15 cellular contexts compared by ENCODE assay signal in the genomic region with DNA sequence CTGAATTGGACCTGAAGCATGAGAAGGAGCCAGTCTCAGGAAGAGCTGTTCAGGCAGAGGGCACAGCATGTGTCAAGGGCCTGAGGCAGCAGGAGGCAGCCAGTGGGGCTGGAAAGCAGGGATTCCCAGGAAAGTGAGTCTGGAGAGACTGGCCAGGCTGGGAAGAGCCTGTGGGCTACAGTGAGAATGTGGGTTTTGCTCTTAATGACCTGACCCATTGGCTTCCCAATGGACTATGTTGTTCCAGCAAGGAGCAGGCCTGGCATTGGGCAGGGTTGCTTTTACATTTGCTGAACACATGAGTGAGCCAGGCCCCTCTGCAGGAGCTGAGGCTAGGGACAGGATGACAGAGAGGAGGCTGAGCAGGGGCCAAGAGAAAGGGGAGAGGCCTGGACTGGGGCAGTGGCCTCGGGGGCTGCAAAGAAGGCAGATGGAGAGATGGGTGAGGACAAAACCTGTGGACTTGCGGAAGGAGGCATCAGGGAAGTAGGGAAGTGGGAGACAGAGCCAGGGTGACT.
"Had no signal": no experiment of that assay in that cellular context is flagged by ENCODE, and none has a peak within 500 bp of the region (broad histone marks: within the 10 kb centered on the region; RNA-seq: fewer than 3 reads in every experiment).

No MANE protein-coding gene starts in this region.

- H3K4me3 Mint-ChIP-seq: immature natural killer cell; naive B cell; T-helper 2 cell treated with Interferon-gamma antibody and Interleukin-4, amounts not matched to agents 5 μg/mL and 100 μg/mL, for 36 hours had no signal

- DNase-seq: activated CD4-positive, alpha-beta T cell treated with anti-CD3 and anti-CD28 coated beads for 1 hour; activated CD4-positive, alpha-beta T cell treated with anti-CD3 and anti-CD28 coated beads, Interleukin-2, amount 50 U/mL, for 48 hours; activated naive CD4-positive, alpha-beta T cell treated with anti-CD3 and anti-CD28 coated beads, Interleukin-2, amount 50 U/mL, for 16 hours; brain microvascular endothelial cell; immature natural killer cell; left cardiac atrium; naive B cell; occipital lobe; sigmoid colon; stimulated activated CD4-positive, alpha-beta T cell treated with anti-CD3 and anti-CD28 coated beads, Interleukin-2, amount 100 ng/mL, for 24 hours; SW 1271; thyroid gland had no signal

- ATAC-seq: esophagus mucosa, left cardiac atrium had no signal

- H3K27me3 Mint-ChIP-seq: naive B cell had no signal

- H3K27ac Mint-ChIP-seq: activated T-helper 2 cell treated with anti-CD3 and anti-CD28 coated beads, Interferon-gamma antibody, Interleukin-2, Interleukin-4, amounts not matched to agents 10 μg/mL and 5 μg/mL and 100 μg/mL, durations not matched to agents 14 hours and 24 hours and 36 hours; immature natural killer cell; T-helper 2 cell treated with Interferon-gamma antibody and Interleukin-4, amounts not matched to agents 5 μg/mL and 100 μg/mL, for 36 hours had no signal
